In genomic region chr12:80869264-80869663, GRCh38 we compare ENCODE assay signal across 17 cellular contexts.
DNase-seq lines count a peak whose midpoint lies in the region; ATAC-seq, FAIRE-seq and TF ChIP-seq lines count a peak whose summit lies in the region.
"Had no signal": no experiment of that assay in that cellular context is flagged by ENCODE, and none has a peak within 500 bp of the region (broad histone marks: within the 10 kb centered on the region; RNA-seq: fewer than 3 reads in every experiment).

No MANE protein-coding gene starts in this region.

- no peaks in the 10 kb centered on the region for H3K27me3 Mint-ChIP-seq in type B pancreatic cell
- H3K27me3 Mint-ChIP-seq: CD4-positive, alpha-beta memory T cell had no signal

- no peak overlapping the region for H2BK120ac ChIP-seq in neuronal stem cell (ENCODE audit: low read depth, low read length)

- H3K4me1 ChIP-seq in neuronal stem cell (ENCODE audit: control insufficient read depth in 2 of 2, insufficient read depth in 1 of 2, low read depth in 1 of 2, low read length in 2 of 2), result no peaks in the 10 kb centered on the region
- H3K4me1 ChIP-seq: BLaER1 had no signal

- WGBS in neuronal stem cell (ENCODE audit: extremely low coverage in 2 of 2, insufficient read length in 2 of 2, insufficient replicate concordance in 1 of 2), 2 donors, result no CpG with 5 or more reads among the region's 2 CpGs

- H2BK15ac ChIP-seq in neuronal stem cell (ENCODE audit: low read length), result no peak overlapping the region

- H2AK5ac ChIP-seq in neuronal stem cell (ENCODE audit: low read depth, low read length), result no peak overlapping the region

- peak; percentile 12 for FAIRE-seq in GM18507 (lab: Jason Lieb, UNC)
- FAIRE-seq: GM12878, H54 had no signal

- H2AFZ ChIP-seq in neuronal stem cell (ENCODE audit: low read length), result no peak overlapping the region
- H2AFZ ChIP-seq: GM23338 had no signal

- no peak overlapping the region for H3K4me3 ChIP-seq in neuronal stem cell (ENCODE audit: low read length in 2 of 2)
- H3K4me3 ChIP-seq: BLaER1, GM12878, GM23338 had no signal

- H3K27ac Mint-ChIP-seq in type B pancreatic cell, result peak overlapping the region; percentile 80
- H3K27ac Mint-ChIP-seq: CD4-positive, alpha-beta memory T cell; GM23338 had no signal

- H4K8ac ChIP-seq in neuronal stem cell (ENCODE audit: low read depth, low read length), result no peak overlapping the region

- ATAC-seq in GM18873 (IDR thresholded peaks at IDR 0.05; ENCODE audit: low FRiP score, unreplicated experiment), result no peak
- no peak for ATAC-seq in HG02870 (IDR thresholded peaks at IDR 0.05; ENCODE audit: unreplicated experiment)
- ATAC-seq: GM12878, GM23338 had no signal

- no peaks in the 10 kb centered on the region for H3K36me3 ChIP-seq in neuronal stem cell (replicated peaks in 1 of 2; ENCODE audit: control insufficient read depth in 2 of 2, insufficient read depth in 2 of 2, low read length in 2 of 2)
- H3K36me3 ChIP-seq: BLaER1 had no signal

- no peak for TF ChIP-seq CTCF in type B pancreatic cell (conservative IDR thresholded peaks at IDR 0.05)

- H3K27me3 ChIP-seq in neuronal stem cell (ENCODE audit: control insufficient read depth in 3 of 3, insufficient read depth in 3 of 3, low read depth in 1 of 3, low read length in 3 of 3), result no peaks in the 10 kb centered on the region
- H3K27me3 ChIP-seq: BLaER1 had no signal

- no peak overlapping the region for H3K9ac ChIP-seq in neuronal stem cell (ENCODE audit: low read depth, low read length, poor library complexity)
- H3K9ac ChIP-seq: BLaER1 had no signal

- H3K9me3 Mint-ChIP-seq in type B pancreatic cell, result peaks cover 4% of the 10 kb centered on the region
- H3K9me3 Mint-ChIP-seq: CD14-positive monocyte, GM23338 had no signal

- no peak overlapping the region for H2BK5ac ChIP-seq in neuronal stem cell (ENCODE audit: low read length)

- peak overlapping the region; percentile 82 for H3K14ac ChIP-seq in neuronal stem cell (ENCODE audit: low read length)

- no peak overlapping the region for H3K4me2 ChIP-seq in neuronal stem cell (ENCODE audit: insufficient read depth, low read length, poor library complexity, severe bottlenecking)
- H3K4me2 ChIP-seq: BLaER1, GM23338 had no signal

- no peak overlapping the region for H3K4ac ChIP-seq in neuronal stem cell (ENCODE audit: low read length)

- DNase-seq in GM18507 (ENCODE audit: extremely low spot score, insufficient read length, low read depth) (no peak), cerebellum (ENCODE audit: low spot score) (peak; percentile 38), neuronal stem cell (ENCODE audit: low spot score) (no peak), type B pancreatic cell (ENCODE audit: extremely low spot score, unreplicated experiment) (no peak), SKM-1 (lab: John Stamatoyannopoulos, UW; ENCODE audit: unreplicated experiment) (no peak)
- DNase-seq: 8988T; CD4-positive, alpha-beta memory T cell; DMS153; DMS79 treated with DMSO at 0.1 percent for 48 hours; HCEC 1CT had no signal

- no peak overlapping the region for H3K23ac ChIP-seq in neuronal stem cell (ENCODE audit: low read depth, low read length, poor library complexity)

- no peaks in the 10 kb centered on the region for H3K4me1 Mint-ChIP-seq in type B pancreatic cell (ENCODE audit: unreplicated experiment)
- H3K4me1 Mint-ChIP-seq: CD4-positive, alpha-beta memory T cell; GM23338 had no signal

- no peak overlapping the region for H4K91ac ChIP-seq in neuronal stem cell (ENCODE audit: low read depth, low read length, poor library complexity)

- H3K36me3 Mint-ChIP-seq in type B pancreatic cell, result no peaks in the 10 kb centered on the region
- H3K36me3 Mint-ChIP-seq: CD4-positive, alpha-beta memory T cell had no signal

- H3K9me3 ChIP-seq in neuronal stem cell (replicated peaks in 1 of 2; ENCODE audit: control insufficient read depth in 2 of 2, insufficient read depth in 1 of 2, low read depth in 1 of 2, low read length in 2 of 2), result no peaks in the 10 kb centered on the region
- H3K9me3 ChIP-seq: BLaER1 had no signal

- H3K27ac ChIP-seq in neuronal stem cell (replicated peaks; ENCODE audit: low read length), result no peak overlapping the region
- H3K27ac ChIP-seq: BLaER1 had no signal

- H3K18ac ChIP-seq in neuronal stem cell (ENCODE audit: low read length), result no peak overlapping the region

- H2BK12ac ChIP-seq in neuronal stem cell (ENCODE audit: low read length), result no peak overlapping the region

- H3K4me3 Mint-ChIP-seq in type B pancreatic cell, result no peak overlapping the region
- H3K4me3 Mint-ChIP-seq: CD14-positive monocyte; CD4-positive, alpha-beta memory T cell; GM23338 had no signal

- H3K79me1 ChIP-seq in neuronal stem cell (ENCODE audit: low read depth, low read length), result no peaks in the 10 kb centered on the region
